In the genomic region with DNA sequence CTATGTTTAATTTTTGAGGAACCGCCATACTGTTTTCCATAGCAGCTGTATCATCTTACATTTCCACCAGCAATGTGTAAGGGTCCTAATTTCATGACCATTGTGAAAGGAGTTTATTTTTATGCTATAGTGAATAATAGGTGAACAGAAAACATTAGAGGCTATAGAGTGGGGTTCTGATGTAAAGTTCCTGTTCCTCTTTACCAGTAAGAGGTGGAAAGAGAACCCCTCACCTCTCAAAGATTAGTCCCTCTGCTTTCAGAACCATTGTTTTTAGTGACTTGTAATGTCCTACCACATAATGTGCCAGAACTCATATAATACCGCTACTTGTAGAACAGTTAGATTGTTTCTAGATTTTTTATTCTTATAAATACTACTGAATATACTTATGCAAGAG, we compare ENCODE assay signal across 36 cellular contexts.
"Had no signal": no experiment of that assay in that cellular context is flagged by ENCODE, and none has a peak within 500 bp of the region (broad histone marks: within the 10 kb centered on the region; RNA-seq: fewer than 3 reads in every experiment).

No MANE protein-coding gene starts in this region.

- H3K4me3 Mint-ChIP-seq: activated CD4-positive, alpha-beta T cell treated with anti-CD3 and anti-CD28 coated beads, Interleukin-2, amount 10 ng/mL, durations not matched to agents 24 days and 14 days; activated CD8-positive, alpha-beta T cell treated with anti-CD3 and anti-CD28 coated beads for 36 hours; activated naive CD8-positive, alpha-beta T cell treated with anti-CD3 and anti-CD28 coated beads for 36 hours; activated T-cell treated with anti-CD3 and anti-CD28 coated beads, Interleukin-2, amount 50 U/mL, for 72 hours; activated T-helper 17 cell treated with anti-CD3 and anti-CD28 coated beads, Interleukin-2, amount 50 U/mL, for 72 hours had no signal

- H3K27ac Mint-ChIP-seq: activated CD4-positive, alpha-beta T cell treated with anti-CD3 and anti-CD28 coated beads, Interleukin-2, amount 10 ng/mL, durations not matched to agents 24 days and 14 days; activated CD8-positive, alpha-beta T cell treated with anti-CD3 and anti-CD28 coated beads for 36 hours; activated naive CD8-positive, alpha-beta T cell treated with anti-CD3 and anti-CD28 coated beads for 36 hours; activated T-cell treated with anti-CD3 and anti-CD28 coated beads, Interleukin-2, amount 50 U/mL, for 72 hours; activated T-helper 17 cell treated with anti-CD3 and anti-CD28 coated beads, Interleukin-2, amount 50 U/mL, for 72 hours had no signal

- DNase-seq: activated CD4-positive, alpha-beta T cell treated with anti-CD3 and anti-CD28 coated beads, Interleukin-2, amount 10 ng/mL, durations not matched to agents 24 days and 14 days; activated CD4-positive, alpha-beta T cell treated with anti-CD3 and anti-CD28 coated beads, Interleukin-2, amount 50 U/mL, for 4 hours; activated CD8-positive, alpha-beta T cell treated with anti-CD3 and anti-CD28 coated beads for 36 hours; activated effector memory CD4-positive, alpha-beta T cell treated with anti-CD3 and anti-CD28 coated beads, Interleukin-2, amount 50 U/mL, for 16 hours; activated naive CD4-positive, alpha-beta T cell; activated naive CD4-positive, alpha-beta T cell treated with anti-CD3 and anti-CD28 coated beads, Interleukin-2, amount 50 U/mL, for 16 hours; activated naive CD8-positive, alpha-beta T cell treated with anti-CD3 and anti-CD28 coated beads for 36 hours; activated T-cell treated with anti-CD3 and anti-CD28 coated beads, Interleukin-2, amount 50 U/mL, for 1 hour; activated T-cell treated with anti-CD3 and anti-CD28 coated beads, Interleukin-2, amount 50 U/mL, for 72 hours; amniotic stem cell; aorta; brain microvascular endothelial cell; central memory CD4-positive, alpha-beta T cell; MM.1S; NCI-H1092 treated with DMSO at 0.1 percent for 48 hours; NCI-H1417; NCI-H146; NCI-H187; NCI-H2029 treated with DMSO at 0.1 percent for 48 hours; NCI-H2107; NCI-H2171; NCI-H2227 treated with DMSO at 0.1 percent for 48 hours; NCI-H446; NCI-H510A treated with DMSO at 0.1 percent for 48 hours; NCI-H526 treated with DMSO at 0.1 percent for 48 hours; NCI-H82; OCI-M1; Right ventricle myocardium superior; SW 1271; T-helper 1 cell; T-helper 2 cell; T1000 had no signal

- H3K27me3 Mint-ChIP-seq: activated CD4-positive, alpha-beta T cell treated with anti-CD3 and anti-CD28 coated beads, Interleukin-2, amount 10 ng/mL, durations not matched to agents 24 days and 14 days; activated CD8-positive, alpha-beta T cell treated with anti-CD3 and anti-CD28 coated beads for 36 hours; activated naive CD8-positive, alpha-beta T cell treated with anti-CD3 and anti-CD28 coated beads for 36 hours; activated T-helper 17 cell treated with anti-CD3 and anti-CD28 coated beads, Interleukin-2, amount 50 U/mL, for 72 hours had no signal

- FAIRE-seq: colon, TTC549 had no signal

- H3K27me3 ChIP-seq: brain microvascular endothelial cell had no signal

- H3K27ac ChIP-seq: brain microvascular endothelial cell, KMS-11 had no signal

- H3K9me3 Mint-ChIP-seq: activated CD4-positive, alpha-beta T cell treated with anti-CD3 and anti-CD28 coated beads, Interleukin-2, amount 10 ng/mL, durations not matched to agents 24 days and 14 days; activated CD8-positive, alpha-beta T cell treated with anti-CD3 and anti-CD28 coated beads for 36 hours; activated naive CD8-positive, alpha-beta T cell treated with anti-CD3 and anti-CD28 coated beads for 36 hours; activated T-cell treated with anti-CD3 and anti-CD28 coated beads, Interleukin-2, amount 50 U/mL, for 72 hours; activated T-helper 17 cell treated with anti-CD3 and anti-CD28 coated beads, Interleukin-2, amount 50 U/mL, for 72 hours had no signal

- ATAC-seq: activated CD8-positive, alpha-beta T cell treated with anti-CD3 and anti-CD28 coated beads for 36 hours; activated T-cell treated with anti-CD3 and anti-CD28 coated beads, Interleukin-2, amount 50 U/mL, for 72 hours; activated T-helper 17 cell treated with anti-CD3 and anti-CD28 coated beads, Interleukin-2, amount 50 U/mL, for 72 hours had no signal

- H3K36me3 ChIP-seq: brain microvascular endothelial cell had no signal

- H3K36me3 Mint-ChIP-seq: activated naive CD8-positive, alpha-beta T cell treated with anti-CD3 and anti-CD28 coated beads for 36 hours had no signal
